Comparison of ENCODE assay signal across 8 cellular contexts in genomic region chr9:84697494-84698114, GRCh38. TPM values are rescaled to one million over a fixed set of nuclear protein-coding genes. Genes with fewer than 3 reads are reported as not detected.
DNase-seq lines count a peak whose midpoint lies in the region; ATAC-seq and TF ChIP-seq lines count a peak whose summit lies in the region.

No MANE protein-coding gene starts in this region.

- TF ChIP-seq CTCF in HFF-Myc (IDR thresholded peaks at IDR 0.05; ENCODE audit: low read depth, low read length, missing control alignments) = peak; percentile 78
- TF ChIP-seq CTCF in left ventricle myocardium inferior (IDR thresholded peaks at IDR 0.05; ENCODE audit: borderline replicate concordance) = peak; percentile 81

- no peaks in the 10 kb centered on the region for H3K4me1 ChIP-seq in left ventricle myocardium inferior

- H3K9me3 ChIP-seq in left ventricle myocardium inferior (replicated peaks) = no peaks in the 10 kb centered on the region

- H3K27ac ChIP-seq in left ventricle myocardium inferior (replicated peaks) = no peak overlapping the region

- ATAC-seq in sciatic nerve = peak; percentile 90
- ATAC-seq in GM21381 (IDR thresholded peaks at IDR 0.05; ENCODE audit: unreplicated experiment) = no peak

- no peak overlapping the region for H3K4me3 ChIP-seq in HFF-Myc (replicated peaks; ENCODE audit: low read depth, low read length)
- H3K4me3 ChIP-seq in left ventricle myocardium inferior = no peak overlapping the region

- H3K27me3 ChIP-seq in left ventricle myocardium inferior (ENCODE audit: low read depth) = peaks cover 21% of the 10 kb centered on the region

- H3K36me3 ChIP-seq in left ventricle myocardium inferior = no peaks in the 10 kb centered on the region

- DNase-seq in ELR (ENCODE audit: low read depth) (peak; percentile 9), HFF-Myc (ENCODE audit: extremely low read depth, low read depth) (peak; percentile 39), NCI-H82 treated with DMSO at 0.1 percent for 48 hours (lab: John Stamatoyannopoulos, UW; ENCODE audit: unreplicated experiment) (peak; percentile 10), amygdala (lab: John Stamatoyannopoulos, UW) (peak in 33 of 56 donors; percentile 21 to 75 (median 37)), left ventricle myocardium inferior (peak; percentile 72), sciatic nerve (ENCODE audit: low spot score) (peak; percentile 88), DMS79 (lab: John Stamatoyannopoulos, UW) (no peak)

- intact Hi-C loops in left ventricle myocardium inferior (cut with micrococcal nuclease) = loop anchor here (10.0 kb wide), 1 partner anchor 257 kb away; no protein-coding TSS in a partner anchor
- intact Hi-C loops in sciatic nerve (cut with DNase I) = no loop called here

RNA-seq across cellular contexts. Expression of gene NTRK2, which starts 28.1 kb away (rescaled TPM):
- total RNA-seq in left ventricle myocardium inferior (3.8 TPM), sciatic nerve (75.0 TPM)

Comparison
In these comparisons a context has a peak if more than half of its experiments do, and no peak if none do; other contexts are left out.
1. RNA of gene NTRK2, which starts 28.1 kb away (total RNA-seq): 75.0 TPM in sciatic nerve (single experiment); 3.8 TPM in left ventricle myocardium inferior (single experiment); every median in the first group is over 10 times any median in the second.